1 cellular context compared by ENCODE assay signal in genomic region chr4:134636332-134637055, GRCh38.
TF ChIP-seq lines count a peak whose summit lies in the region.

No MANE protein-coding gene starts in this region.

TF ChIP-seq in SK-N-SH, 30 proteins besides CTCF, POLR2A, EP300 and RAD21 (continued from another document):
- TF ChIP-seq REST (IDR thresholded peaks at IDR 0.05; ENCODE audit: low read depth, low read length), result no peak
- no peak for TF ChIP-seq MEF2A (IDR thresholded peaks at IDR 0.05; ENCODE audit: borderline replicate concordance, low read depth)
- TF ChIP-seq SMC3 (IDR thresholded peaks at IDR 0.05; ENCODE audit: low read depth, low read length), result no peak
- TF ChIP-seq YY1 (IDR thresholded peaks at IDR 0.05; ENCODE audit: low read depth), result no peak
- no peak for TF ChIP-seq USF1 (IDR thresholded peaks at IDR 0.05; ENCODE audit: borderline replicate concordance, low read depth)
- no peak for TF ChIP-seq MXI1 (IDR thresholded peaks at IDR 0.05; ENCODE audit: low read depth, low read length)
- no peak for TF ChIP-seq PBX3 (IDR thresholded peaks at IDR 0.05)
- TF ChIP-seq IRF3 (IDR thresholded peaks at IDR 0.05; ENCODE audit: low read depth, low read length), result no peak
- TF ChIP-seq RCOR1 (IDR thresholded peaks at IDR 0.05; ENCODE audit: low read length), result no peak
- TF ChIP-seq RFX5 (IDR thresholded peaks at IDR 0.05; ENCODE audit: low read length), result no peak
- TF ChIP-seq MAX (IDR thresholded peaks at IDR 0.05; ENCODE audit: low read depth), result no peak
- TF ChIP-seq TEAD4 (IDR thresholded peaks at IDR 0.05; ENCODE audit: borderline replicate concordance, insufficient read depth), result no peak
TF ChIP-seq in SK-N-SH: peak in this region for 0.
